In the genomic region with DNA sequence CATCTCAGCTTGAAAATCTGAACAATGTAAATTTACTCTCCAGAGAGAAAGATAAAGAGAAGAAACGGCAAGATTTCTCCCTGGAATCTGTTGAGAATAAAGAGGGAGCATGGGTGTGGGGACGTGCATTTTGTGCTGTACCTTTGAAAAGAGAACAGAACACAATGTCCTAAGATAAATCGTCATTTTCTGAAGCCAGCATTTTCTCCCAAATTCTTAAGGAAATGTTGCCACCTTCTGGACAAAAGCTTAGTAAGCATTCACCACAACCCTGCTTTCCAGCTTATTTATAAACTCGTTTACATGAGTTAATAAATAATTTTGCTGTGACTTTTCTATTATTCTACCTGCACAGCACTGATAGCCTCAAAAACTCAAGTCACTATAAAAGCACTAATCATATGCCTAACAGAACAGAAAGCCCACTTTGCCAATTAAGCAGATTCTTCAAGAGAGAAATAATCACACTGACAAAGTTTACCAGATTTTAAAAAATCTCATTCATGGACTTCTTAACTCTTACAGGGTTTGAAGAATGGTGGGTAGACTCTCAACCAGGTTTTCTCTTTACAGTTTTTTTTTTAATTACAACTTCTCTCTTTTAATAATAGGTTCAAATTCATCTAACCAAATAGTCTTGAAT, we compare ENCODE assay signal across 8 cellular contexts.
DNase-seq lines count a peak whose midpoint lies in the region; ATAC-seq, FAIRE-seq and TF ChIP-seq lines count a peak whose summit lies in the region.

No MANE protein-coding gene starts in this region.

- no peak for TF ChIP-seq POLR2A in endothelial cell of umbilical vein (IDR thresholded peaks at IDR 0.05; ENCODE audit: low read depth, low read length)

- peaks cover 4% of the 10 kb centered on the region for H3K4me1 Mint-ChIP-seq in neural progenitor cell

- no peak overlapping the region for H3K27ac ChIP-seq in OCI-LY1 (ENCODE audit: low read depth, low read length, poor library complexity, severe bottlenecking)
- H3K27ac ChIP-seq in endothelial cell of umbilical vein (ENCODE audit: insufficient read depth, low read depth, low read length) = no peak overlapping the region
- H3K27ac ChIP-seq in neural progenitor cell = no peak overlapping the region

- H3K9me1 ChIP-seq in endothelial cell of umbilical vein (replicated peaks; ENCODE audit: control insufficient read depth, extremely low read depth, insufficient read depth, low read length) = no peaks in the 10 kb centered on the region

- DNase-seq in AG09319 (ENCODE audit: extremely low read depth, low read depth) (peak; percentile 5), endothelial cell of umbilical vein (ENCODE audit: low read depth, low spot score) (peak; percentile 44), neural progenitor cell (ENCODE audit: low spot score) (peak; percentile 79), 8988T (no peak)

- H3K4me3 ChIP-seq in OCI-LY1 (ENCODE audit: low read depth, low read length, poor library complexity, severe bottlenecking) = no peak overlapping the region
- H3K4me3 ChIP-seq in endothelial cell of umbilical vein (replicated peaks in 1 of 3; ENCODE audit: insufficient read depth in 1 of 3, low read depth in 1 of 3, low read length in 3 of 3) = no peak overlapping the region
- no peak overlapping the region for H3K4me3 ChIP-seq in neural progenitor cell

- no peaks in the 10 kb centered on the region for H3K36me3 Mint-ChIP-seq in neural progenitor cell

- H3K27me3 Mint-ChIP-seq in neural progenitor cell (ENCODE audit: insufficient read depth, low read depth) = peaks cover 2% of the 10 kb centered on the region

- peak; percentile 62 for TF ChIP-seq CTCF in AG09319 (IDR thresholded peaks at IDR 0.05; ENCODE audit: low read depth, low read length)
- TF ChIP-seq CTCF in OCI-LY1 (IDR thresholded peaks at IDR 0.05; ENCODE audit: low read length) = peak; percentile 47; the same call in 1 of the 2 replicates
- TF ChIP-seq CTCF in endothelial cell of umbilical vein (IDR thresholded peaks at IDR 0.05; ENCODE audit: extremely low read depth in 1 of 2, insufficient read depth in 1 of 2, low read depth in 1 of 2, low read length in 2 of 2) = peak; percentile 19 to 26
- peak; percentile 81 for TF ChIP-seq CTCF in neural progenitor cell (IDR thresholded peaks at IDR 0.05)

- H3K27ac Mint-ChIP-seq in neural progenitor cell = peak overlapping the region; percentile 16

- FAIRE-seq in endothelial cell of umbilical vein (lab: Jason Lieb, UNC) = no peak

- H3K9me2 ChIP-seq in OCI-LY1 (ENCODE audit: low read depth, low read length) = no peaks in the 10 kb centered on the region

- H3F3A ChIP-seq in OCI-LY1 (ENCODE audit: insufficient read depth, low read length) (no peaks in the 10 kb centered on the region), neural progenitor cell (ENCODE audit: low read depth) (no peaks in the 10 kb centered on the region)

- no peaks in the 10 kb centered on the region for H3K27me3 ChIP-seq in OCI-LY1 (ENCODE audit: insufficient read depth, low read length)
- no peaks in the 10 kb centered on the region for H3K27me3 ChIP-seq in endothelial cell of umbilical vein (ENCODE audit: control insufficient read depth in 2 of 2, insufficient read depth in 2 of 2, low read length in 2 of 2)
- no peaks in the 10 kb centered on the region for H3K27me3 ChIP-seq in neural progenitor cell

- no peaks in the 10 kb centered on the region for H3K9me3 ChIP-seq in OCI-LY1 (ENCODE audit: low read length)
- H3K9me3 ChIP-seq in endothelial cell of umbilical vein (replicated peaks; ENCODE audit: control insufficient read depth, insufficient read depth, low read length) = no peaks in the 10 kb centered on the region
- H3K9me3 ChIP-seq in neural progenitor cell (ENCODE audit: low read depth) = no peaks in the 10 kb centered on the region

- TF ChIP-seq EP300 in Ishikawa (IDR thresholded peaks at IDR 0.05; ENCODE audit: borderline replicate concordance) = no peak

- CTCF ChIA-PET in endothelial cell of umbilical vein (lab: Charles Lee) = interaction anchor here (0.9 to 2.2 kb wide), 17 partner anchors 9 to 1550 kb away, joined by 3 to 87 read pairs (median 3); no protein-coding TSS in a partner anchor

- H2AFZ ChIP-seq in OCI-LY1 (ENCODE audit: low read length) (no peak overlapping the region), endothelial cell of umbilical vein (ENCODE audit: low read depth, low read length) (no peak overlapping the region), neural progenitor cell (replicated peaks) (peak overlapping the region; percentile 71)

- intact Hi-C loops in endothelial cell of umbilical vein (cut with micrococcal nuclease) = loop anchor here (1.0 to 5.0 kb wide), 2 partner anchors 1460 to 1529 kb away; no protein-coding TSS in a partner anchor

- dilution Hi-C loops in endothelial cell of umbilical vein (cut with MboI; ENCODE audit: extremely low pct_ligation_motif_present, low sequenced_read_pairs) = no loop called here

- H4K20me1 ChIP-seq in OCI-LY1 (ENCODE audit: insufficient read depth, low read length) (no peaks in the 10 kb centered on the region), endothelial cell of umbilical vein (replicated peaks; ENCODE audit: control insufficient read depth, extremely low read depth, insufficient read depth, low read length) (no peaks in the 10 kb centered on the region), neural progenitor cell (ENCODE audit: low read depth) (no peaks in the 10 kb centered on the region)

- no TSS peak for BruUV-seq in endothelial cell of umbilical vein (replicated peaks; lab: Mats Ljungman, UMichigan)

- peak; percentile 71 for TF ChIP-seq RAD21 in Ishikawa (IDR thresholded peaks at IDR 0.05; ENCODE audit: low read depth)

- no peak overlapping the region for H3K4me2 ChIP-seq in OCI-LY1 (ENCODE audit: low read length)
- H3K4me2 ChIP-seq in endothelial cell of umbilical vein (ENCODE audit: insufficient read depth, low read length) = no peak overlapping the region
- H3K4me2 ChIP-seq in neural progenitor cell = no peak overlapping the region

- ATAC-seq in GM18909 (IDR thresholded peaks at IDR 0.05; ENCODE audit: poor library complexity, unreplicated experiment) (peak; percentile 79), GM21367 (IDR thresholded peaks at IDR 0.05; ENCODE audit: unreplicated experiment) (no peak)

- POLR2A ChIA-PET in endothelial cell of umbilical vein (lab: Charles Lee) = no interaction called here

- H3K9me3 Mint-ChIP-seq in neural progenitor cell = no peaks in the 10 kb centered on the region

- no peaks in the 10 kb centered on the region for H3K4me1 ChIP-seq in OCI-LY1 (ENCODE audit: insufficient read depth, low read length, severe bottlenecking)
- no peaks in the 10 kb centered on the region for H3K4me1 ChIP-seq in endothelial cell of umbilical vein (ENCODE audit: control insufficient read depth, extremely low read depth, insufficient read depth, low read length)
- no peaks in the 10 kb centered on the region for H3K4me1 ChIP-seq in neural progenitor cell

- H3K36me3 ChIP-seq in OCI-LY1 (ENCODE audit: insufficient read depth, low read length) (no peaks in the 10 kb centered on the region), endothelial cell of umbilical vein (ENCODE audit: control insufficient read depth in 2 of 2, extremely low read depth in 1 of 2, insufficient read depth in 2 of 2, low read length in 2 of 2) (no peaks in the 10 kb centered on the region), neural progenitor cell (no peaks in the 10 kb centered on the region)

- H3K79me2 ChIP-seq in OCI-LY1 (ENCODE audit: insufficient read depth, low read length) = no peaks in the 10 kb centered on the region
- no peaks in the 10 kb centered on the region for H3K79me2 ChIP-seq in endothelial cell of umbilical vein (ENCODE audit: control insufficient read depth, insufficient read depth, low read length)
- H3K79me2 ChIP-seq in neural progenitor cell (ENCODE audit: low read depth) = no peaks in the 10 kb centered on the region

- H3K9ac ChIP-seq in OCI-LY1 (ENCODE audit: low read length) (no peak overlapping the region), endothelial cell of umbilical vein (replicated peaks; ENCODE audit: extremely low read depth, insufficient read depth, low read length) (no peak overlapping the region), neural progenitor cell (no peak overlapping the region)

- no peak overlapping the region for H3K4me3 Mint-ChIP-seq in neural progenitor cell

TF ChIP-seq in Ishikawa, 13 proteins besides CTCF, POLR2A, EP300 and RAD21 (continues in another document):
- no peak for TF ChIP-seq FOXM1 (IDR thresholded peaks at IDR 0.05; ENCODE audit: borderline replicate concordance, low read depth)

TF ChIP-seq in endothelial cell of umbilical vein, 7 proteins besides CTCF, POLR2A, EP300 and RAD21:
- TF ChIP-seq POLR2AphosphoS5 (IDR thresholded peaks at IDR 0.05; ENCODE audit: insufficient read depth, low read depth, low read length) (no peak), JUN (IDR thresholded peaks at IDR 0.05; ENCODE audit: borderline replicate concordance, insufficient read depth, insufficient read length, low read depth) (no peak)
- TF ChIP-seq, protein P1, sequence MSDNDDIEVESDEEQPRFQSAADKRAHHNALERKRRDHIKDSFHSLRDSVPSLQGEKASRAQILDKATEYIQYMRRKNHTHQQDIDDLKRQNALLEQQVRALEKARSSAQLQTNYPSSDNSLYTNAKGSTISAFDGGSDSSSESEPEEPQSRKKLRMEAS (IDR thresholded peaks at IDR 0.05; ENCODE audit: insufficient read depth, insufficient read length) = no peak
TF ChIP-seq in endothelial cell of umbilical vein: peak in this region for 0.

Comparison
In these comparisons a context has a peak if more than half of its experiments do, and no peak if none do; other contexts are left out.
1. CTCF ChIP-seq: peak in every context shown above with its lines; median percentile 81 in neural progenitor cell; 62 in AG09319; 47 in OCI-LY1; 22 in endothelial cell of umbilical vein.